In the genomic region with DNA sequence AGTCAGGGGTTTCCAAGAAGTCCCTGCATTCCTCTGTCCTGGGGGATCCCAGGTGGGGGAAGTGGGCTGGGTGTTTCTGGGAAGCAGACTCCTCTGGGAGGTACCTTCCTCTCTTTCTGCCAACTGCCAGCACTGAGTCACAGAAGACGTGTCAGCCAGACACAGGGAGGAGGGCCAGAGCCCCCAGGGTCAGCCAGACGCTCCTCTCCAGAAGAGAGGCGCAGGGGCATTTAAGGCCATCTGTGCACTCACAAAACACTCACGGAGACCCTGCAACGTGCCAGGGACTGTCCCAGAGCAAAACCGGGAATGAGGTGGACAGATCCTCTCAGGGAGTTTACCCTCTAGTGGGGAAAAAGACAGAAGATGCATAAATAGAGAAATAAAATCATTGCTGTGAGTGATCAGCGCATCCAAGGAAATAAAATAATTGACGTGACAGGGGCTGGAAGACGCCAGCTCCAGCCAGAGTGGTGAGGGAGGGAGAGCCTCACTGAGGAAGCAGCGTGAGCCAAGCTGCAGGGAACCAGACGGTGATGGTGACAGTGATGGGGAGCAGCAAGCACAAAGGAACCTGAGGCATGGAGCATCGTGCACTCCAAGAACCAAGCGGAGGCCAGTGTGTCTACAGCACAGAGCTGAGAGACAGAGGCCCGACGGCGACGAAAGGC, we compare ENCODE assay signal across 20 cellular contexts.
DNase-seq lines count a peak whose midpoint lies in the region; ATAC-seq and TF ChIP-seq lines count a peak whose summit lies in the region.
"Had no signal": no experiment of that assay in that cellular context is flagged by ENCODE, and none has a peak within 500 bp of the region (broad histone marks: within the 10 kb centered on the region; RNA-seq: fewer than 3 reads in every experiment).

No MANE protein-coding gene starts in this region.

- ATAC-seq in GM19328 (IDR thresholded peaks at IDR 0.05; ENCODE audit: unreplicated experiment) (no peak), GM21528 (IDR thresholded peaks at IDR 0.05; ENCODE audit: low FRiP score, unreplicated experiment) (no peak)
- ATAC-seq: activated CD8-positive, alpha-beta T cell treated with anti-CD3 and anti-CD28 coated beads for 36 hours; right lobe of liver had no signal

- no peak overlapping the region for H3K4me3 ChIP-seq in BE2C (ENCODE audit: low read depth, low read length)
- no peak overlapping the region for H3K4me3 ChIP-seq in MG63
- H3K4me3 ChIP-seq in right atrium auricular region = no peak overlapping the region
- H3K4me3 ChIP-seq: ascending aorta; BLaER1 treated with 17β-estradiol and CSF1 and Interleukin-3, amounts not matched to agents 10 nM and 100 nM; ovary; PC-9; right lobe of liver had no signal

- TF ChIP-seq CTCF in BE2C (IDR thresholded peaks at IDR 0.05; ENCODE audit: low read depth, low read length) (no peak), right atrium auricular region (IDR thresholded peaks at IDR 0.05) (no peak)

- DNase-seq in BE2C = peak; percentile 80
- peak; percentile 6 for DNase-seq in MG63
- peak; percentile 61 for DNase-seq in astrocyte of the hippocampus (ENCODE audit: low read depth, low spot score)
- peak; percentile 7 for DNase-seq in kidney tubule cell (ENCODE audit: low spot score)
- no peak for DNase-seq in activated CD4-positive, CD25-positive, alpha-beta regulatory T cell treated with anti-CD3 and anti-CD28 coated beads, Interleukin-2, amount 50 U/mL, for 72 hours
- no peak for DNase-seq in right atrium auricular region (ENCODE audit: low spot score)
- DNase-seq: activated CD4-positive, CD25-positive, alpha-beta regulatory T cell; activated CD8-positive, alpha-beta T cell treated with anti-CD3 and anti-CD28 coated beads for 36 hours; activated naive CD4-positive, alpha-beta T cell treated with anti-CD3 and anti-CD28 coated beads, Interleukin-2, amount 50 U/mL, for 16 hours; activated T-cell treated with anti-CD3 and anti-CD28 coated beads, Interleukin-2, amount 50 U/mL, for 1 hour; cortex of kidney; IMR-90; NCI-H1436 treated with DMSO at 0.1 percent for 48 hours; ovary; PC-9; right lobe of liver had no signal

- H3K36me3 ChIP-seq in BE2C (no peaks in the 10 kb centered on the region), MG63 (no peaks in the 10 kb centered on the region), right atrium auricular region (no peaks in the 10 kb centered on the region)
- H3K36me3 ChIP-seq: ascending aorta; BLaER1 treated with 17β-estradiol and CSF1 and Interleukin-3, amounts not matched to agents 10 nM and 100 nM; ovary; right lobe of liver had no signal

- H3K27ac ChIP-seq in right atrium auricular region = no peak overlapping the region
- H3K27ac ChIP-seq: ascending aorta; BLaER1 treated with 17β-estradiol and CSF1 and Interleukin-3, amounts not matched to agents 10 nM and 100 nM; ovary; PC-9; right lobe of liver had no signal

- H3K4me1 ChIP-seq in BE2C = peaks cover 48% of the 10 kb centered on the region
- peaks cover 0 to 29% of the 10 kb centered on the region in 2 donors for H3K4me1 ChIP-seq in right atrium auricular region
- H3K4me1 ChIP-seq: right lobe of liver had no signal

- H3K9me3 ChIP-seq in BE2C (no peaks in the 10 kb centered on the region), MG63 (no peaks in the 10 kb centered on the region), right atrium auricular region (no peaks in the 10 kb centered on the region)
- H3K9me3 ChIP-seq: ascending aorta; BLaER1 treated with 17β-estradiol and CSF1 and Interleukin-3, amounts not matched to agents 10 nM and 100 nM; ovary; right lobe of liver had no signal

- H3K27me3 ChIP-seq in BE2C = no peaks in the 10 kb centered on the region
- no peaks in the 10 kb centered on the region for H3K27me3 ChIP-seq in MG63
- H3K27me3 ChIP-seq in right atrium auricular region = no peaks in the 10 kb centered on the region
- H3K27me3 ChIP-seq: ascending aorta; BLaER1 treated with 17β-estradiol and CSF1 and Interleukin-3, amounts not matched to agents 10 nM and 100 nM; ovary; right lobe of liver had no signal

Comparison
In these comparisons a context has a peak if more than half of its experiments do, and no peak if none do; other contexts are left out.
1. DNase-seq: peak in BE2C (single experiment), MG63 (single experiment), astrocyte of the hippocampus (single experiment) and kidney tubule cell (single experiment); none in activated CD4-positive, CD25-positive, alpha-beta regulatory T cell treated with anti-CD3 and anti-CD28 coated beads, Interleukin-2, amount 50 U/mL, for 72 hours (single experiment) and right atrium auricular region (single experiment).